8 cellular contexts compared by ENCODE assay signal in genomic region chr7:108570146-108570755, GRCh38. TPM values are rescaled to one million over a fixed set of nuclear protein-coding genes. Genes with fewer than 3 reads are reported as not detected.
DNase-seq lines count a peak whose midpoint lies in the region; ATAC-seq and TF ChIP-seq lines count a peak whose summit lies in the region.

No MANE protein-coding gene starts in this region.

- peaks cover 62% of the 10 kb centered on the region for H3K79me2 ChIP-seq in OCI-LY1 (ENCODE audit: insufficient read depth, low read length)

- peak overlapping the region; percentile 96 for H3K4me2 ChIP-seq in OCI-LY1 (ENCODE audit: low read length)

- intact Hi-C loops in activated T-helper 2 cell treated with anti-CD3 and anti-CD28 coated beads, Interferon-gamma antibody, Interleukin-2, Interleukin-4, amounts not matched to agents 10 μg/mL and 5 μg/mL and 100 μg/mL, durations not matched to agents 14 hours and 24 hours and 36 hours (cut with micrococcal nuclease), result loop anchor here (5.0 kb wide), 1 partner anchor 37 kb away; no protein-coding TSS in a partner anchor

- no peak for TF ChIP-seq CTCF in BJ (IDR thresholded peaks at IDR 0.05; ENCODE audit: insufficient read depth, low read depth, low read length)
- TF ChIP-seq CTCF in OCI-LY1 (IDR thresholded peaks at IDR 0.05; ENCODE audit: low read length), result no peak
- no peak for TF ChIP-seq CTCF in fibroblast of villous mesenchyme (IDR thresholded peaks at IDR 0.05; ENCODE audit: insufficient read depth, low read depth, low read length)

- H2AFZ ChIP-seq in OCI-LY1 (ENCODE audit: low read length) (no peak overlapping the region), neuron (ENCODE audit: low read depth, low read length) (peak overlapping the region; percentile 31)

- peak overlapping the region; percentile 85 for H3K9ac ChIP-seq in OCI-LY1 (ENCODE audit: low read length)

- peak overlapping the region; percentile 99 for H3K4me3 Mint-ChIP-seq in activated T-helper 2 cell treated with anti-CD3 and anti-CD28 coated beads, Interferon-gamma antibody, Interleukin-2, Interleukin-4, amounts not matched to agents 10 μg/mL and 5 μg/mL and 100 μg/mL, durations not matched to agents 14 hours and 24 hours and 36 hours (ENCODE audit: low read depth)

- H3K4me1 ChIP-seq in OCI-LY1 (ENCODE audit: insufficient read depth, low read length, severe bottlenecking), result peaks cover 48% of the 10 kb centered on the region
- H3K4me1 ChIP-seq in neuron (ENCODE audit: insufficient read depth, low read length), result peaks cover 17% of the 10 kb centered on the region
- no peaks in the 10 kb centered on the region for H3K4me1 ChIP-seq in thymus (ENCODE audit: control insufficient read depth, insufficient read depth, low read length)

- peak; percentile 21 for ATAC-seq in GM19324 (IDR thresholded peaks at IDR 0.05; ENCODE audit: low FRiP score, unreplicated experiment)
- ATAC-seq in HG03439 (IDR thresholded peaks at IDR 0.05; ENCODE audit: unreplicated experiment), result peak; percentile 23

- H3K36me3 ChIP-seq in BJ (ENCODE audit: control insufficient read depth, insufficient read depth, low read length) (no peaks in the 10 kb centered on the region), OCI-LY1 (ENCODE audit: insufficient read depth, low read length) (peaks cover 68% of the 10 kb centered on the region), neuron (ENCODE audit: insufficient read depth, low read length) (peaks cover 24% of the 10 kb centered on the region), thymus (ENCODE audit: control insufficient read depth, insufficient read depth) (no peaks in the 10 kb centered on the region)

- H3K9me2 ChIP-seq in OCI-LY1 (ENCODE audit: low read depth, low read length), result no peaks in the 10 kb centered on the region

- peak overlapping the region; percentile 99 for H3K27ac Mint-ChIP-seq in activated T-helper 2 cell treated with anti-CD3 and anti-CD28 coated beads, Interferon-gamma antibody, Interleukin-2, Interleukin-4, amounts not matched to agents 10 μg/mL and 5 μg/mL and 100 μg/mL, durations not matched to agents 14 hours and 24 hours and 36 hours

- H3K27me3 ChIP-seq in BJ (ENCODE audit: control insufficient read depth, insufficient read depth, low read length) (no peaks in the 10 kb centered on the region), OCI-LY1 (ENCODE audit: insufficient read depth, low read length) (no peaks in the 10 kb centered on the region), neuron (ENCODE audit: insufficient read depth, low read length) (no peaks in the 10 kb centered on the region), thymus (ENCODE audit: control insufficient read depth, insufficient read depth) (no peaks in the 10 kb centered on the region)

- no peaks in the 10 kb centered on the region for H3F3A ChIP-seq in OCI-LY1 (ENCODE audit: insufficient read depth, low read length)

- under 1% methylated on average over 36 of the region's 36 CpGs for WGBS in thymus

- DNase-seq in BJ (ENCODE audit: low read depth) (no peak), fibroblast of villous mesenchyme (ENCODE audit: low read depth) (peak; percentile 65)
- peak; percentile 43 for DNase-seq in activated T-helper 2 cell treated with anti-CD3 and anti-CD28 coated beads, Interferon-gamma antibody, Interleukin-2, Interleukin-4, amounts not matched to agents 10 μg/mL and 5 μg/mL and 100 μg/mL, durations not matched to agents 14 hours and 24 hours and 36 hours (ENCODE audit: low spot score)

- H3K9me3 ChIP-seq in OCI-LY1 (ENCODE audit: low read length) (no peaks in the 10 kb centered on the region), neuron (ENCODE audit: low read length) (no peaks in the 10 kb centered on the region), thymus (ENCODE audit: control insufficient read depth) (no peaks in the 10 kb centered on the region)

- peaks cover 75% of the 10 kb centered on the region for H3K36me3 Mint-ChIP-seq in activated T-helper 2 cell treated with anti-CD3 and anti-CD28 coated beads, Interferon-gamma antibody, Interleukin-2, Interleukin-4, amounts not matched to agents 10 μg/mL and 5 μg/mL and 100 μg/mL, durations not matched to agents 14 hours and 24 hours and 36 hours (ENCODE audit: low read depth)

- H3K4me3 ChIP-seq in BJ (ENCODE audit: low read depth, low read length) (peak overlapping the region; percentile 94), OCI-LY1 (ENCODE audit: low read depth, low read length, poor library complexity, severe bottlenecking) (peak overlapping the region; percentile 75), fibroblast of villous mesenchyme (ENCODE audit: low read depth, low read length) (peak overlapping the region; percentile 98), neuron (ENCODE audit: low read length) (peak overlapping the region; percentile 73), thymus (ENCODE audit: low read length) (peak overlapping the region; percentile 62)

- H3K9me3 Mint-ChIP-seq in activated T-helper 2 cell treated with anti-CD3 and anti-CD28 coated beads, Interferon-gamma antibody, Interleukin-2, Interleukin-4, amounts not matched to agents 10 μg/mL and 5 μg/mL and 100 μg/mL, durations not matched to agents 14 hours and 24 hours and 36 hours, result no peaks in the 10 kb centered on the region

- CTCF ChIA-PET in BJ (lab: Yijun Ruan, JAX), result no interaction called here

- no peaks in the 10 kb centered on the region for H4K20me1 ChIP-seq in OCI-LY1 (ENCODE audit: insufficient read depth, low read length)

- H3K27ac ChIP-seq in OCI-LY1 (ENCODE audit: low read depth, low read length, poor library complexity, severe bottlenecking) (peak overlapping the region; percentile 71), thymus (ENCODE audit: low read depth) (peak overlapping the region; percentile 98)

- H3K27me3 Mint-ChIP-seq in activated T-helper 2 cell treated with anti-CD3 and anti-CD28 coated beads, Interferon-gamma antibody, Interleukin-2, Interleukin-4, amounts not matched to agents 10 μg/mL and 5 μg/mL and 100 μg/mL, durations not matched to agents 14 hours and 24 hours and 36 hours (ENCODE audit: low read depth), result no peaks in the 10 kb centered on the region

- H3K4me1 Mint-ChIP-seq in activated T-helper 2 cell treated with anti-CD3 and anti-CD28 coated beads, Interferon-gamma antibody, Interleukin-2, Interleukin-4, amounts not matched to agents 10 μg/mL and 5 μg/mL and 100 μg/mL, durations not matched to agents 14 hours and 24 hours and 36 hours (ENCODE audit: low read depth), result peaks cover 39% of the 10 kb centered on the region

- POLR2A ChIA-PET in BJ (lab: Charles Lee), result interaction anchor here (0.6 to 1.5 kb wide), 2 partner anchors 12 to 44 kb away, joined by 4 to 7 read pairs; no protein-coding TSS in a partner anchor

RNA-seq across cellular contexts. Expression of gene DNAJB9, which starts 0.6 kb away (rescaled TPM):
- polyA plus RNA-seq in BJ (2011; rRNA removed), result 9.0 and 11.2 TPM in 2 replicates
- 1.6 and 2.2 TPM in 2 replicates for polyA minus RNA-seq in BJ (2011; rRNA and poly(A)+ RNA removed)
- 19.4 and 19.9 TPM in 2 replicates for total RNA-seq in activated T-helper 2 cell treated with anti-CD3 and anti-CD28 coated beads, Interferon-gamma antibody, Interleukin-2, Interleukin-4, amounts not matched to agents 10 μg/mL and 5 μg/mL and 100 μg/mL, durations not matched to agents 14 hours and 24 hours and 36 hours
- 20.0 and 41.9 TPM in 2 replicates for total RNA-seq in fibroblast of villous mesenchyme
- 13.9 TPM for polyA plus RNA-seq in thymus

RNA-seq across cellular contexts. Expression of gene THAP5, which starts 0.7 kb away (rescaled TPM):
- 4.9 and 10.1 TPM in 2 replicates for polyA plus RNA-seq in BJ (2011; rRNA removed)
- polyA minus RNA-seq in BJ (2011; rRNA and poly(A)+ RNA removed), result 5.2 and 5.8 TPM in 2 replicates
- 33.8 and 35.4 TPM in 2 replicates for total RNA-seq in activated T-helper 2 cell treated with anti-CD3 and anti-CD28 coated beads, Interferon-gamma antibody, Interleukin-2, Interleukin-4, amounts not matched to agents 10 μg/mL and 5 μg/mL and 100 μg/mL, durations not matched to agents 14 hours and 24 hours and 36 hours
- 24.2 and 28.1 TPM in 2 replicates for total RNA-seq in fibroblast of villous mesenchyme
- polyA plus RNA-seq in thymus, result 16.2 TPM

RNA-seq across cellular contexts. Expression of gene PNPLA8, which starts 44.3 kb away (rescaled TPM):
- 7.8 and 19.8 TPM in 2 replicates for polyA plus RNA-seq in BJ (2011; rRNA removed)
- polyA minus RNA-seq in BJ (2011; rRNA and poly(A)+ RNA removed), result 6.4 and 9.9 TPM in 2 replicates
- 21.5 and 22.4 TPM in 2 replicates for total RNA-seq in activated T-helper 2 cell treated with anti-CD3 and anti-CD28 coated beads, Interferon-gamma antibody, Interleukin-2, Interleukin-4, amounts not matched to agents 10 μg/mL and 5 μg/mL and 100 μg/mL, durations not matched to agents 14 hours and 24 hours and 36 hours
- total RNA-seq in fibroblast of villous mesenchyme, result 24.8 and 34.1 TPM in 2 replicates
- 28.2 TPM for polyA plus RNA-seq in thymus
